Comparison of ENCODE assay signal across 1 cellular context in genomic region chr10:103493362-103493871, GRCh38.
A peak's percentile ranks its signal among the peaks of the same experiment; 100 is the strongest.
TF ChIP-seq lines count a peak whose summit lies in the region.

Gene NEURL1 (plus strand): TSS chr10:103493705. CDS start chr10:103494388, 683 bp downstream.

TF ChIP-seq in HEK293, 187 proteins besides CTCF, POLR2A, EP300 and RAD21 (continued from another document):
- no peak for TF ChIP-seq ZNF600 (tag by site-specific recombination; IDR thresholded peaks at IDR 0.05)
- TF ChIP-seq ZNF10 (tag by site-specific recombination; IDR thresholded peaks at IDR 0.05), result no peak
- TF ChIP-seq AEBP2 (tag by site-specific recombination; IDR thresholded peaks at IDR 0.05; ENCODE audit: borderline replicate concordance), result no peak
- peak; percentile 62 for TF ChIP-seq ZNF335 (tag by site-specific recombination; conservative IDR thresholded peaks at IDR 0.05)
- TF ChIP-seq ZNF350 (tag by site-specific recombination; IDR thresholded peaks at IDR 0.05), result no peak
- no peak for TF ChIP-seq ZNF341 (tag by site-specific recombination; IDR thresholded peaks at IDR 0.05; ENCODE audit: low read depth)
- no peak for TF ChIP-seq ZNF18 (tag by site-specific recombination; IDR thresholded peaks at IDR 0.05)
- no peak for TF ChIP-seq GLIS2 (tag by site-specific recombination; IDR thresholded peaks at IDR 0.05)
- TF ChIP-seq REPIN1 (tag by site-specific recombination; IDR thresholded peaks at IDR 0.05; ENCODE audit: low read depth), result no peak
- no peak for TF ChIP-seq OVOL3 (tag by site-specific recombination; IDR thresholded peaks at IDR 0.05)
- no peak for TF ChIP-seq ZNF701 (tag by site-specific recombination; IDR thresholded peaks at IDR 0.05)
- no peak for TF ChIP-seq ZBTB49 (tag by site-specific recombination; IDR thresholded peaks at IDR 0.05; ENCODE audit: low read depth)
- TF ChIP-seq ZNF114 (tag by site-specific recombination; IDR thresholded peaks at IDR 0.05), result no peak
- TF ChIP-seq BCL11A (tag by site-specific recombination; IDR thresholded peaks at IDR 0.05; ENCODE audit: low read depth), result no peak
- no peak for TF ChIP-seq ZNF623 (tag by site-specific recombination; IDR thresholded peaks at IDR 0.05)
- TF ChIP-seq KLF1 (tag by site-specific recombination; IDR thresholded peaks at IDR 0.05), result no peak
- TF ChIP-seq FEZF1 (tag by site-specific recombination; IDR thresholded peaks at IDR 0.05), result no peak
- no peak for TF ChIP-seq YY2 (tag by site-specific recombination; IDR thresholded peaks at IDR 0.05)
- no peak for TF ChIP-seq MEIS1 (CRISPR knock-in tag; IDR thresholded peaks at IDR 0.05; ENCODE audit: borderline replicate concordance)
- TF ChIP-seq ZNF518A (tag by site-specific recombination; conservative IDR thresholded peaks at IDR 0.05; ENCODE audit: low read depth), result no peak
- TF ChIP-seq ZNF629 (tag by site-specific recombination; IDR thresholded peaks at IDR 0.05), result no peak
- TF ChIP-seq WT1 (tag by site-specific recombination; IDR thresholded peaks at IDR 0.05), result no peak
- no peak for TF ChIP-seq ZNF549 (tag by site-specific recombination; IDR thresholded peaks at IDR 0.05)
- no peak for TF ChIP-seq ZNF19 (tag by site-specific recombination; IDR thresholded peaks at IDR 0.05; ENCODE audit: low read depth)
- TF ChIP-seq ZNF223 (tag by site-specific recombination; IDR thresholded peaks at IDR 0.05), result no peak
- no peak for TF ChIP-seq ZNF366 (tag by site-specific recombination; conservative IDR thresholded peaks at IDR 0.05)
- TF ChIP-seq ZBTB17 (tag by site-specific recombination; IDR thresholded peaks at IDR 0.05), result peak; percentile 71
- TF ChIP-seq ZFHX2 (tag by site-specific recombination; conservative IDR thresholded peaks at IDR 0.05), result no peak; the same call in 1 of the 2 replicates
- no peak for TF ChIP-seq ZNF239 (tag by site-specific recombination; IDR thresholded peaks at IDR 0.05)
- TF ChIP-seq ZNF362 (tag by site-specific recombination; IDR thresholded peaks at IDR 0.05), result no peak
- TF ChIP-seq ZNF837 (tag by site-specific recombination; IDR thresholded peaks at IDR 0.05), result no peak
- no peak for TF ChIP-seq ZNF394 (tag by site-specific recombination; IDR thresholded peaks at IDR 0.05; ENCODE audit: borderline replicate concordance)
- TF ChIP-seq ZNF280C (tag by site-specific recombination; IDR thresholded peaks at IDR 0.05), result no peak
- TF ChIP-seq REST (tag by site-specific recombination; IDR thresholded peaks at IDR 0.05), result no peak
- TF ChIP-seq ZNF121 (tag by site-specific recombination; IDR thresholded peaks at IDR 0.05), result no peak
- no peak for TF ChIP-seq SCRT2 (tag by site-specific recombination; IDR thresholded peaks at IDR 0.05)
- no peak for TF ChIP-seq ZFP37 (tag by site-specific recombination; IDR thresholded peaks at IDR 0.05)
- no peak for TF ChIP-seq ZNF202 (tag by site-specific recombination; IDR thresholded peaks at IDR 0.05; ENCODE audit: borderline replicate concordance)
- TF ChIP-seq GLI4 (tag by site-specific recombination; IDR thresholded peaks at IDR 0.05), result no peak
- TF ChIP-seq EGR2 (tag by site-specific recombination; IDR thresholded peaks at IDR 0.05; ENCODE audit: low read depth), result peak; percentile 28; the same call in 1 of the 2 replicates
- no peak for TF ChIP-seq MYNN (tag by site-specific recombination; IDR thresholded peaks at IDR 0.05; ENCODE audit: borderline replicate concordance)
